Comparison of ENCODE assay signal across 1 cellular context in genomic region chr9:126204197-126204596, GRCh38.
TF ChIP-seq lines count a peak whose summit lies in the region.

No MANE protein-coding gene starts in this region.

TF ChIP-seq in IMR-90, 13 proteins besides CTCF, POLR2A, EP300 and RAD21 (continued from another document):
- TF ChIP-seq FOS (IDR thresholded peaks at IDR 0.05; ENCODE audit: low read depth, low read length), result no peak
- TF ChIP-seq CEBPB (IDR thresholded peaks at IDR 0.05; ENCODE audit: low read depth, low read length), result no peak
